9 cellular contexts compared by ENCODE assay signal in genomic region chr1:40774266-40774998, GRCh38. TPM values are rescaled to one million over a fixed set of nuclear protein-coding genes. Genes with fewer than 3 reads are reported as not detected.
DNase-seq lines count a peak whose midpoint lies in the region; ATAC-seq, FAIRE-seq and TF ChIP-seq lines count a peak whose summit lies in the region.
"Had no signal": no experiment of that assay in that cellular context is flagged by ENCODE, and none has a peak within 500 bp of the region (broad histone marks: within the 10 kb centered on the region; RNA-seq: fewer than 3 reads in every experiment).

No MANE protein-coding gene starts in this region.

- TF ChIP-seq CTCF in D721Med (IDR thresholded peaks at IDR 0.05; ENCODE audit: insufficient read depth, missing control alignments) (peak; percentile 70), LNCAP (IDR thresholded peaks at IDR 0.05) (peak; percentile 95), colonic mucosa (IDR thresholded peaks at IDR 0.05) (peak; percentile 82), mucosa of descending colon (IDR thresholded peaks at IDR 0.05) (peak; percentile 71)

- no peak overlapping the region for H3K4me3 ChIP-seq in colonic mucosa
- no peak overlapping the region for H3K4me3 ChIP-seq in mucosa of descending colon

- peak; percentile 68 for ATAC-seq in activated CD4-positive, alpha-beta T cell treated with anti-CD3 and anti-CD28 coated beads for 36 hours
- ATAC-seq in mucosa of descending colon (peak; percentile 87), HG03097 (IDR thresholded peaks at IDR 0.05; ENCODE audit: low FRiP score, unreplicated experiment) (no peak), HG02885 (IDR thresholded peaks at IDR 0.05; ENCODE audit: poor library complexity, unreplicated experiment) (no peak)
- peak; percentile 67 for ATAC-seq in stimulated activated effector memory CD8-positive, alpha-beta T cell treated with anti-CD3 and anti-CD28 coated beads, Interleukin-12 subunit alpha, Interleukin-12 subunit beta, amount 100 ng/mL, for 72 hours

- no peaks in the 10 kb centered on the region for H3K27me3 Mint-ChIP-seq in activated CD4-positive, alpha-beta T cell treated with anti-CD3 and anti-CD28 coated beads for 36 hours

- H3K27ac Mint-ChIP-seq in activated CD4-positive, alpha-beta T cell treated with anti-CD3 and anti-CD28 coated beads for 36 hours: no peak overlapping the region
- H3K27ac Mint-ChIP-seq in stimulated activated effector memory CD8-positive, alpha-beta T cell treated with anti-CD3 and anti-CD28 coated beads, Interleukin-12 subunit alpha, Interleukin-12 subunit beta, amount 100 ng/mL, for 72 hours: peak overlapping the region; percentile 7

- FAIRE-seq in D721Med (lab: Jason Lieb, UNC): no peak

- no peaks in the 10 kb centered on the region for H3K27me3 ChIP-seq in colonic mucosa

- H3K4me1 Mint-ChIP-seq in activated CD4-positive, alpha-beta T cell treated with anti-CD3 and anti-CD28 coated beads for 36 hours: no peaks in the 10 kb centered on the region
- peaks cover 5% of the 10 kb centered on the region for H3K4me1 Mint-ChIP-seq in stimulated activated effector memory CD8-positive, alpha-beta T cell treated with anti-CD3 and anti-CD28 coated beads, Interleukin-12 subunit alpha, Interleukin-12 subunit beta, amount 100 ng/mL, for 72 hours

- H3K9me3 ChIP-seq in colonic mucosa (no peaks in the 10 kb centered on the region), mucosa of descending colon (no peaks in the 10 kb centered on the region)

- POLR2A ChIA-PET in activated CD4-positive, alpha-beta T cell treated with anti-CD3 and anti-CD28 coated beads for 36 hours (lab: Charles Lee): no interaction called here

- CTCF ChIA-PET in activated CD4-positive, alpha-beta T cell treated with anti-CD3 and anti-CD28 coated beads for 36 hours (lab: Charles Lee): interaction anchor here (0.6 to 6.2 kb wide), 32 partner anchors 9 to 1190 kb away, joined by 3 to 69 read pairs (median 4); partner anchors contain the start of gene CITED4

- DNase-seq in D721Med (ENCODE audit: insufficient read length, low spot score): no peak
- peak; percentile 81 for DNase-seq in activated CD4-positive, alpha-beta T cell treated with anti-CD3 and anti-CD28 coated beads for 36 hours
- DNase-seq in colonic mucosa: peak; percentile 63
- DNase-seq in mucosa of descending colon: peak in 2 of 3 donors; percentile 78 to 84
- peak; percentile 50 to 71 for DNase-seq in stimulated activated effector memory CD8-positive, alpha-beta T cell treated with anti-CD3 and anti-CD28 coated beads, Interleukin-12 subunit alpha, Interleukin-12 subunit beta, amount 100 ng/mL, for 72 hours (ENCODE audit: low spot score in 2 of 2)

- no peaks in the 10 kb centered on the region for H3K36me3 ChIP-seq in colonic mucosa
- H3K36me3 ChIP-seq in mucosa of descending colon (ENCODE audit: low read depth): peaks cover 9% of the 10 kb centered on the region

- H3K36me3 Mint-ChIP-seq in activated CD4-positive, alpha-beta T cell treated with anti-CD3 and anti-CD28 coated beads for 36 hours (ENCODE audit: low read depth): peaks cover 38% of the 10 kb centered on the region
- H3K36me3 Mint-ChIP-seq in stimulated activated effector memory CD8-positive, alpha-beta T cell treated with anti-CD3 and anti-CD28 coated beads, Interleukin-12 subunit alpha, Interleukin-12 subunit beta, amount 100 ng/mL, for 72 hours: peaks cover 45% of the 10 kb centered on the region

- H3K4me3 Mint-ChIP-seq in activated CD4-positive, alpha-beta T cell treated with anti-CD3 and anti-CD28 coated beads for 36 hours: no peak overlapping the region
- H3K4me3 Mint-ChIP-seq in stimulated activated effector memory CD8-positive, alpha-beta T cell treated with anti-CD3 and anti-CD28 coated beads, Interleukin-12 subunit alpha, Interleukin-12 subunit beta, amount 100 ng/mL, for 72 hours: no peak overlapping the region

- no peak overlapping the region for H3K27ac ChIP-seq in colonic mucosa

- H3K9me3 Mint-ChIP-seq in activated CD4-positive, alpha-beta T cell treated with anti-CD3 and anti-CD28 coated beads for 36 hours (ENCODE audit: low read depth): no peaks in the 10 kb centered on the region
- H3K9me3 Mint-ChIP-seq in stimulated activated effector memory CD8-positive, alpha-beta T cell treated with anti-CD3 and anti-CD28 coated beads, Interleukin-12 subunit alpha, Interleukin-12 subunit beta, amount 100 ng/mL, for 72 hours: no peaks in the 10 kb centered on the region

- H3K9ac ChIP-seq in colonic mucosa (ENCODE audit: low read depth in 2 of 2, low read length in 2 of 2): no peak overlapping the region

- H3K4me1 ChIP-seq in colonic mucosa: no peaks in the 10 kb centered on the region
- H3K4me1 ChIP-seq in mucosa of descending colon (ENCODE audit: low read depth): peaks cover 5% of the 10 kb centered on the region

- intact Hi-C loops in activated CD4-positive, alpha-beta T cell treated with anti-CD3 and anti-CD28 coated beads for 36 hours (cut with DNase I, micrococcal nuclease): loop anchor here (1.0 to 5.0 kb wide), 3 partner anchors 76 to 178 kb away; no protein-coding TSS in a partner anchor
- intact Hi-C loops in colonic mucosa (cut with DNase I): loop anchor here (2.0 to 5.0 kb wide), 2 partner anchors 74 to 178 kb away; no protein-coding TSS in a partner anchor
- intact Hi-C loops in mucosa of descending colon (cut with DNase I, micrococcal nuclease): loop anchor here in 1 of 2 donors (10.0 kb wide), 1 partner anchor 80 kb away; no protein-coding TSS in a partner anchor

RNA-seq across cellular contexts. Expression of gene KCNQ4, which starts 9.2 kb away (rescaled TPM):
- under 1 TPM; 0.43 to 0.58 TPM for total RNA-seq in activated CD4-positive, alpha-beta T cell treated with anti-CD3 and anti-CD28 coated beads for 36 hours
- 1 to 10 TPM; 1.8 to 1.9 TPM for total RNA-seq in colonic mucosa
- total RNA-seq in mucosa of descending colon: 10 to 100 TPM in 1 of 3 donors, 1 to 10 TPM in 2; 1.3 to 13.0 (median 2.3) TPM
- total RNA-seq: M059J had no signal

Comparison
In these comparisons a context has a peak if more than half of its experiments do, and no peak if none do; other contexts are left out.
1. ATAC-seq: peak in activated CD4-positive, alpha-beta T cell treated with anti-CD3 and anti-CD28 coated beads for 36 hours (single experiment), mucosa of descending colon (single experiment) and stimulated activated effector memory CD8-positive, alpha-beta T cell treated with anti-CD3 and anti-CD28 coated beads, Interleukin-12 subunit alpha, Interleukin-12 subunit beta, amount 100 ng/mL, for 72 hours (single experiment); none in HG03097 (single experiment) and HG02885 (single experiment).
2. Peak in every context shown above with its lines, with median percentiles within 50 percentile points of each other: CTCF ChIP-seq.